In the genomic region with DNA sequence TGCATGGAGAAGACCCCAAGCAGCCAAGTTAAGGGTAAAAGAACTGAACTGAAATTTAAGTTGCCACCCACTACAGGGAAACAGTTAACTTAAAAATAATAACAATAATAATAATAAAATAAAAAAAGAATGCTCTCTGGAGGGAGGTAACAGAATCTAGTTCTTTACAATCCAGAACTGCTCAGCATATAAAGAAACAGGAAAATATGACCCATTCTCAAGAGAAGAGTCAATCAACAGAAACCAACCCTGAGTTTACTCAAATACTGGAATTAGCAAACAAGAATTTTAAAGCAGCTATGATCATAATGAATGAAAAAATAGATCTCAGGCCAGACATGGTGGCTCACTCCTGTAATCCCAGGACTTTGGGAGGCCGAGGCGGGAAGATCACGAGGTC, we compare ENCODE assay signal across 1 cellular context.
TF ChIP-seq lines count a peak whose summit lies in the region.

No MANE protein-coding gene starts in this region.

TF ChIP-seq in IMR-90, 13 proteins besides CTCF, POLR2A, EP300 and RAD21:
- no peak for TF ChIP-seq FOS (IDR thresholded peaks at IDR 0.05; ENCODE audit: low read depth, low read length)
- TF ChIP-seq RFX5 (IDR thresholded peaks at IDR 0.05; ENCODE audit: low read depth, low read length) = no peak
- TF ChIP-seq MAZ (IDR thresholded peaks at IDR 0.05; ENCODE audit: borderline replicate concordance, low read depth, low read length) = no peak
- TF ChIP-seq, protein P1, sequence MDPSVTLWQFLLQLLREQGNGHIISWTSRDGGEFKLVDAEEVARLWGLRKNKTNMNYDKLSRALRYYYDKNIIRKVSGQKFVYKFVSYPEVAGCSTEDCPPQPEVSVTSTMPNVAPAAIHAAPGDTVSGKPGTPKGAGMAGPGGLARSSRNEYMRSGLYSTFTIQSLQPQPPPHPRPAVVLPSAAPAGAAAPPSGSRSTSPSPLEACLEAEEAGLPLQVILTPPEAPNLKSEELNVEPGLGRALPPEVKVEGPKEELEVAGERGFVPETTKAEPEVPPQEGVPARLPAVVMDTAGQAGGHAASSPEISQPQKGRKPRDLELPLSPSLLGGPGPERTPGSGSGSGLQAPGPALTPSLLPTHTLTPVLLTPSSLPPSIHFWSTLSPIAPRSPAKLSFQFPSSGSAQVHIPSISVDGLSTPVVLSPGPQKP (IDR thresholded peaks at IDR 0.05; ENCODE audit: borderline replicate concordance, low read depth, low read length) = no peak
- TF ChIP-seq MXI1 (IDR thresholded peaks at IDR 0.05; ENCODE audit: borderline replicate concordance, low read depth, low read length) = no peak
- no peak for TF ChIP-seq MAFK (IDR thresholded peaks at IDR 0.05; ENCODE audit: low read depth, low read length)
- TF ChIP-seq CEBPB (IDR thresholded peaks at IDR 0.05; ENCODE audit: low read depth, low read length) = no peak
- TF ChIP-seq SMC3 (IDR thresholded peaks at IDR 0.05; ENCODE audit: low read depth, low read length) = no peak
- TF ChIP-seq, protein P2, sequence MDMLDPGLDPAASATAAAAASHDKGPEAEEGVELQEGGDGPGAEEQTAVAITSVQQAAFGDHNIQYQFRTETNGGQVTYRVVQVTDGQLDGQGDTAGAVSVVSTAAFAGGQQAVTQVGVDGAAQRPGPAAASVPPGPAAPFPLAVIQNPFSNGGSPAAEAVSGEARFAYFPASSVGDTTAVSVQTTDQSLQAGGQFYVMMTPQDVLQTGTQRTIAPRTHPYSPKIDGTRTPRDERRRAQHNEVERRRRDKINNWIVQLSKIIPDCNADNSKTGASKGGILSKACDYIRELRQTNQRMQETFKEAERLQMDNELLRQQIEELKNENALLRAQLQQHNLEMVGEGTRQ (IDR thresholded peaks at IDR 0.05; ENCODE audit: low read depth, low read length) = no peak
- no peak for TF ChIP-seq NFE2L2 (IDR thresholded peaks at IDR 0.05; ENCODE audit: low read depth, low read length)
